ENCODE assay signal across 31 cellular contexts in genomic region chr10:31595992-31596391, GRCh38.
"Had no signal": no experiment of that assay in that cellular context is flagged by ENCODE, and none has a peak within 500 bp of the region (broad histone marks: within the 10 kb centered on the region; RNA-seq: fewer than 3 reads in every experiment).

No MANE protein-coding gene starts in this region.

- FAIRE-seq: TTC549 had no signal

- H3K27ac ChIP-seq: ascending aorta, cardiac muscle cell, VCaP had no signal

- DNase-seq: activated B cell treated with CpG ODN at 0.5 μM for 24 hours; activated CD4-positive, alpha-beta memory T cell treated with anti-CD3 and anti-CD28 coated beads for 36 hours; activated CD4-positive, alpha-beta T cell treated with anti-CD3 and anti-CD28 coated beads for 4 hours; activated CD4-positive, alpha-beta T cell treated with anti-CD3 and anti-CD28 coated beads, Interleukin-2, amount 10 ng/mL, durations not matched to agents 24 days and 14 days; activated CD4-positive, alpha-beta T cell treated with anti-CD3 and anti-CD28 coated beads, Interleukin-2, amount 50 U/mL, for 1 hour; activated CD4-positive, alpha-beta T cell treated with anti-CD3 and anti-CD28 coated beads, Interleukin-2, amount 50 U/mL, for 4 hours; activated CD4-positive, CD25-positive, alpha-beta regulatory T cell treated with anti-CD3 and anti-CD28 coated beads, Interleukin-2, amount 50 U/mL, for 72 hours; activated CD8-positive, alpha-beta memory T cell treated with anti-CD3 and anti-CD28 coated beads, Interleukin-2, amount 50 U/mL, for 4 hours; activated CD8-positive, alpha-beta T cell treated with anti-CD3 and anti-CD28 coated beads for 36 hours; activated effector memory CD4-positive, alpha-beta T cell treated with anti-CD3 and anti-CD28 coated beads, Interleukin-2, amount 50 U/mL, for 16 hours; activated gamma-delta T cell treated with Interleukin-2 at 50 U/mL for 16 hours; activated naive CD4-positive, alpha-beta T cell; activated naive CD4-positive, alpha-beta T cell treated with anti-CD3 and anti-CD28 coated beads, Interleukin-2, amount 10 ng/mL, durations not matched to agents 7 days and 5 days; activated naive CD8-positive, alpha-beta T cell treated with anti-CD3 and anti-CD28 coated beads, Interleukin-2, amount 10 ng/mL, durations not matched to agents 7 days and 5 days; activated naive CD8-positive, alpha-beta T cell treated with anti-CD3 and anti-CD28 coated beads, Interleukin-2, amount 50 U/mL, for 24 hours; activated T-cell treated with anti-CD3 and anti-CD28 coated beads for 4 hours; activated T-cell treated with anti-CD3 and anti-CD28 coated beads, Interleukin-2, amount 50 U/mL, for 1 hour; activated T-cell treated with anti-CD3 and anti-CD28 coated beads, Interleukin-2, amount 50 U/mL, for 4 hours; activated T-cell treated with anti-CD3 and anti-CD28 coated beads, Interleukin-2, amount 50 U/mL, for 72 hours; amygdala; anterior cingulate cortex; caudate nucleus; cerebellar nuclear complex; T-helper 1 cell; T-helper 2 cell; T-helper 9 cell had no signal

- H3K4me1 ChIP-seq: ascending aorta had no signal

- H3K4me3 ChIP-seq: ascending aorta, cardiac muscle cell had no signal

- ATAC-seq: activated CD8-positive, alpha-beta T cell treated with anti-CD3 and anti-CD28 coated beads for 36 hours; activated naive CD8-positive, alpha-beta T cell treated with anti-CD3 and anti-CD28 coated beads, Interleukin-2, amount 50 U/mL, for 24 hours; activated T-cell treated with anti-CD3 and anti-CD28 coated beads, Interleukin-2, amount 50 U/mL, for 4 hours; activated T-cell treated with anti-CD3 and anti-CD28 coated beads, Interleukin-2, amount 50 U/mL, for 72 hours; activated T-helper 17 cell treated with anti-CD3 and anti-CD28 coated beads, Interleukin-2, amount 50 U/mL, for 72 hours had no signal

- H3K27me3 ChIP-seq: ascending aorta, cardiac muscle cell had no signal

- H3K36me3 ChIP-seq: ascending aorta, cardiac muscle cell had no signal
